In genomic region chr10:102134416-102134815, GRCh38 we compare ENCODE assay signal across 8 cellular contexts. TPM values are rescaled to one million over a fixed set of nuclear protein-coding genes. Genes with fewer than 3 reads are reported as not detected.
DNase-seq lines count a peak whose midpoint lies in the region; ATAC-seq lines count a peak whose summit lies in the region.

No MANE protein-coding gene starts in this region.

- H3K36me3 ChIP-seq in iPS-20b (ENCODE audit: insufficient read depth, low read depth, low read length) (peaks cover 31% of the 10 kb centered on the region), stomach smooth muscle (ENCODE audit: control insufficient read depth in 2 of 2, insufficient read depth in 2 of 2, low read length in 2 of 2) (peaks cover 17 to 18% of the 10 kb centered on the region in 2 donors)

- H3K4me1 ChIP-seq in iPS-20b (ENCODE audit: insufficient read depth, low read length) (peaks cover 4% of the 10 kb centered on the region), stomach smooth muscle (ENCODE audit: control insufficient read depth, insufficient read depth, low read length) (peaks cover 21% of the 10 kb centered on the region)

- peak overlapping the region; percentile 85 for H3K27ac Mint-ChIP-seq in activated CD4-positive, alpha-beta T cell treated with anti-CD3 and anti-CD28 coated beads, Interleukin-2, amount 10 ng/mL, durations not matched to agents 7 days and 5 days
- H3K27ac Mint-ChIP-seq in activated naive CD8-positive, alpha-beta T cell, result peak overlapping the region; percentile 100

- H3K4me3 Mint-ChIP-seq in activated CD4-positive, alpha-beta T cell treated with anti-CD3 and anti-CD28 coated beads, Interleukin-2, amount 10 ng/mL, durations not matched to agents 7 days and 5 days, result peak overlapping the region; percentile 99
- peak overlapping the region; percentile 97 for H3K4me3 Mint-ChIP-seq in activated naive CD8-positive, alpha-beta T cell

- peaks cover 20% of the 10 kb centered on the region for H3K36me3 Mint-ChIP-seq in activated CD4-positive, alpha-beta T cell treated with anti-CD3 and anti-CD28 coated beads, Interleukin-2, amount 10 ng/mL, durations not matched to agents 7 days and 5 days (ENCODE audit: low read depth)
- H3K36me3 Mint-ChIP-seq in activated naive CD8-positive, alpha-beta T cell, result peaks cover 12% of the 10 kb centered on the region

- no peaks in the 10 kb centered on the region for H3K27me3 Mint-ChIP-seq in activated CD4-positive, alpha-beta T cell treated with anti-CD3 and anti-CD28 coated beads, Interleukin-2, amount 10 ng/mL, durations not matched to agents 7 days and 5 days
- H3K27me3 Mint-ChIP-seq in activated naive CD8-positive, alpha-beta T cell, result no peaks in the 10 kb centered on the region

- CTCF ChIA-PET in activated CD4-positive, alpha-beta T cell treated with anti-CD3 and anti-CD28 coated beads, Interleukin-2, amount 10 ng/mL, durations not matched to agents 7 days and 5 days (lab: Charles Lee), result interaction anchor here (1.0 to 6.9 kb wide), 2 partner anchors 15 to 96 kb away, joined by 3 to 73 read pairs; partner anchors contain the start of gene NOLC1

- DNase-seq in activated CD4-positive, alpha-beta T cell treated with anti-CD3 and anti-CD28 coated beads, Interleukin-2, amount 10 ng/mL, durations not matched to agents 7 days and 5 days, result no peak
- DNase-seq in activated CD4-positive, alpha-beta T cell treated with anti-CD3 and anti-CD28 coated beads, Interleukin-2, amount 50 U/mL, for 1 hour, result no peak

- H3K27me3 ChIP-seq in iPS-20b (ENCODE audit: insufficient read depth, low read length), result no peaks in the 10 kb centered on the region
- no peaks in the 10 kb centered on the region for H3K27me3 ChIP-seq in stomach smooth muscle (ENCODE audit: control insufficient read depth in 1 of 2, insufficient read depth in 2 of 2, low read length in 2 of 2)

- H3K27ac ChIP-seq in iPS-20b (ENCODE audit: low read length) (no peak overlapping the region), stomach smooth muscle (ENCODE audit: low read length) (no peak overlapping the region)

- no peak for ATAC-seq in HG03378 (IDR thresholded peaks at IDR 0.05; ENCODE audit: unreplicated experiment)
- no peak for ATAC-seq in GM21360 (IDR thresholded peaks at IDR 0.05; ENCODE audit: unreplicated experiment)
- no peak for ATAC-seq in GM19035 (IDR thresholded peaks at IDR 0.05; ENCODE audit: unreplicated experiment)

- H3K9ac ChIP-seq in iPS-20b (ENCODE audit: low read depth, low read length) (peak overlapping the region; percentile 95; the same call in 1 of the 2 replicates), stomach smooth muscle (ENCODE audit: low read length in 2 of 2) (peak overlapping the region in 1 of 2 donors; percentile 97)

- peak overlapping the region; percentile 98 for H3K4me3 ChIP-seq in iPS-20b (ENCODE audit: low read length)
- peak overlapping the region; percentile 36 to 74 for H3K4me3 ChIP-seq in stomach smooth muscle (ENCODE audit: low read length in 2 of 2)

- POLR2A ChIA-PET in activated CD4-positive, alpha-beta T cell treated with anti-CD3 and anti-CD28 coated beads, Interleukin-2, amount 10 ng/mL, durations not matched to agents 7 days and 5 days (lab: Charles Lee), result interaction anchor here (0.9 kb wide), 1 partner anchor 17 kb away, joined by 3 read pairs; the partner anchor contains the start of gene NOLC1

- H3K9me3 ChIP-seq in iPS-20b (ENCODE audit: insufficient read depth, low read depth, low read length) (no peaks in the 10 kb centered on the region), stomach smooth muscle (ENCODE audit: control insufficient read depth in 2 of 2, low read length in 2 of 2) (no peaks in the 10 kb centered on the region)

- no peaks in the 10 kb centered on the region for H3K9me3 Mint-ChIP-seq in activated CD4-positive, alpha-beta T cell treated with anti-CD3 and anti-CD28 coated beads, Interleukin-2, amount 10 ng/mL, durations not matched to agents 7 days and 5 days
- no peaks in the 10 kb centered on the region for H3K9me3 Mint-ChIP-seq in activated naive CD8-positive, alpha-beta T cell (ENCODE audit: low read depth)

- H3K4me1 Mint-ChIP-seq in activated CD4-positive, alpha-beta T cell treated with anti-CD3 and anti-CD28 coated beads, Interleukin-2, amount 10 ng/mL, durations not matched to agents 7 days and 5 days, result peaks cover 42% of the 10 kb centered on the region
- peaks cover 37% of the 10 kb centered on the region for H3K4me1 Mint-ChIP-seq in activated naive CD8-positive, alpha-beta T cell (ENCODE audit: low read depth)

RNA-seq across cellular contexts. Expression of gene PPRC1, which starts 1.6 kb away (rescaled TPM):
- 10 to 100 TPM; 47.7 to 49.4 TPM for total RNA-seq in activated CD4-positive, alpha-beta T cell treated with anti-CD3 and anti-CD28 coated beads, Interleukin-2, amount 10 ng/mL, durations not matched to agents 7 days and 5 days

RNA-seq across cellular contexts. Expression of gene LDB1, which starts 14.2 kb away (rescaled TPM):
- 100 to 1,000 TPM in 1 of 2 experiments, 10 to 100 TPM in 1; 96.2 to 105 TPM for total RNA-seq in activated CD4-positive, alpha-beta T cell treated with anti-CD3 and anti-CD28 coated beads, Interleukin-2, amount 10 ng/mL, durations not matched to agents 7 days and 5 days

RNA-seq across cellular contexts. Expression of gene NOLC1, which starts 17.8 kb away (rescaled TPM):
- 10 to 100 TPM; 80.5 to 81.3 TPM for total RNA-seq in activated CD4-positive, alpha-beta T cell treated with anti-CD3 and anti-CD28 coated beads, Interleukin-2, amount 10 ng/mL, durations not matched to agents 7 days and 5 days
